Comparison of ENCODE assay signal across 11 cellular contexts in genomic region chr18:48926420-48926857, GRCh38. TPM values are rescaled to one million over a fixed set of nuclear protein-coding genes. Genes with fewer than 3 reads are reported as not detected.
DNase-seq lines count a peak whose midpoint lies in the region; ATAC-seq and TF ChIP-seq lines count a peak whose summit lies in the region.
"Had no signal": no experiment of that assay in that cellular context is flagged by ENCODE, and none has a peak within 500 bp of the region (broad histone marks: within the 10 kb centered on the region; RNA-seq: fewer than 3 reads in every experiment).

No MANE protein-coding gene starts in this region.

- peaks cover 98% of the 10 kb centered on the region for H3K79me2 ChIP-seq in osteoblast (ENCODE audit: insufficient read depth, low read length)

- H3K9me3 Mint-ChIP-seq in chondrocyte (ENCODE audit: low read depth) (no peaks in the 10 kb centered on the region), glutamatergic neuron (ENCODE audit: unreplicated experiment) (peaks cover 9% of the 10 kb centered on the region)

- no peak for TF ChIP-seq POLR2A in gastrocnemius medialis (IDR thresholded peaks at IDR 0.05)

- no peak for TF ChIP-seq CTCF in chondrocyte (IDR thresholded peaks at IDR 0.05)
- no peak for TF ChIP-seq CTCF in osteoblast (IDR thresholded peaks at IDR 0.05; ENCODE audit: extremely low read depth, low read depth, low read length)
- TF ChIP-seq CTCF in glutamatergic neuron (IDR thresholded peaks at IDR 0.05; ENCODE audit: partially characterized antibody, unreplicated experiment) = no peak
- no peak for TF ChIP-seq CTCF in gastrocnemius medialis (IDR thresholded peaks at IDR 0.05 in 4 of 5, conservative IDR thresholded peaks at IDR 0.05 in 1 of 5)

- in situ Hi-C loops in gastrocnemius medialis (cut with MboI; ENCODE audit: low sequenced_read_pairs in 4 of 4) = loop anchor here in 1 of 4 donors (25.0 kb wide), 2 partner anchors 239 to 389 kb away; partner anchors contain the start of gene CTIF

- peak overlapping the region; percentile 37 for H3K27ac Mint-ChIP-seq in chondrocyte (ENCODE audit: unreplicated experiment)
- H3K27ac Mint-ChIP-seq in glutamatergic neuron (ENCODE audit: unreplicated experiment) = no peak overlapping the region

- H4K20me1 ChIP-seq in osteoblast (ENCODE audit: insufficient read depth, low read length) = peaks cover 59% of the 10 kb centered on the region

- peaks cover 97% of the 10 kb centered on the region for H3K4me1 ChIP-seq in osteoblast (ENCODE audit: insufficient read depth, low read length)
- peaks cover 58 to 91% of the 10 kb centered on the region in 2 donors for H3K4me1 ChIP-seq in gastrocnemius medialis

- H3K36me3 Mint-ChIP-seq in chondrocyte (ENCODE audit: low read depth) (peaks cover 20% of the 10 kb centered on the region), glutamatergic neuron (ENCODE audit: unreplicated experiment) (no peaks in the 10 kb centered on the region)

- H3K27me3 ChIP-seq in osteoblast (ENCODE audit: insufficient read depth, low read length) (no peaks in the 10 kb centered on the region), gastrocnemius medialis (no peaks in the 10 kb centered on the region)
- H3K27me3 ChIP-seq: heart right ventricle, MG63 had no signal

- H3K4me1 Mint-ChIP-seq in chondrocyte (ENCODE audit: low read depth) = peaks cover 100% of the 10 kb centered on the region
- peaks cover 61% of the 10 kb centered on the region for H3K4me1 Mint-ChIP-seq in glutamatergic neuron (ENCODE audit: low read depth, unreplicated experiment)

- peak; percentile 97 for DNase-seq in DMS53 (lab: John Stamatoyannopoulos, UW)
- peak in 2 of 3 experiments; percentile 69 to 86 for DNase-seq in NCI-H1417 (lab: John Stamatoyannopoulos, UW)
- DNase-seq in chondrocyte (ENCODE audit: low spot score) = no peak
- peak; percentile 30 for DNase-seq in osteoblast (ENCODE audit: insufficient read length, low spot score, missing footprints)
- no peak for DNase-seq in HK-2 (ENCODE audit: unreplicated experiment)
- DNase-seq in glutamatergic neuron = no peak
- no peak for DNase-seq in gastrocnemius medialis
- DNase-seq in hepatic stellate cell (ENCODE audit: low spot score) = no peak
- DNase-seq: heart right ventricle, MG63, occipital lobe had no signal

- no peaks in the 10 kb centered on the region for H3K27me3 Mint-ChIP-seq in chondrocyte (ENCODE audit: low read depth)
- peaks cover 14% of the 10 kb centered on the region for H3K27me3 Mint-ChIP-seq in glutamatergic neuron (ENCODE audit: unreplicated experiment)

- H3K4me3 ChIP-seq in osteoblast (ENCODE audit: insufficient read depth, low read length) = no peak overlapping the region
- H3K4me3 ChIP-seq in gastrocnemius medialis = no peak overlapping the region
- H3K4me3 ChIP-seq: heart right ventricle, MG63 had no signal

- no peak for ATAC-seq in gastrocnemius medialis

- H3K9me3 ChIP-seq in osteoblast (ENCODE audit: low read depth, low read length) (no peaks in the 10 kb centered on the region), gastrocnemius medialis (no peaks in the 10 kb centered on the region)
- H3K9me3 ChIP-seq: heart right ventricle, MG63 had no signal

- H2AFZ ChIP-seq in osteoblast (ENCODE audit: low read length) = no peak overlapping the region

- intact Hi-C loops in gastrocnemius medialis (cut with DNase I; ENCODE audit: low total_unique reads) = no loop called here

- no peak overlapping the region for H3K4me2 ChIP-seq in osteoblast (ENCODE audit: insufficient read depth, low read length)

- H3K36me3 ChIP-seq in osteoblast (ENCODE audit: insufficient read depth, low read length) = peaks cover 29% of the 10 kb centered on the region
- peaks cover 0 to 1% of the 10 kb centered on the region in 2 donors for H3K36me3 ChIP-seq in gastrocnemius medialis

- H3K27ac ChIP-seq in osteoblast (ENCODE audit: low read depth, low read length) = peak overlapping the region; percentile 95
- no peak overlapping the region for H3K27ac ChIP-seq in gastrocnemius medialis

- H3K4me3 Mint-ChIP-seq in chondrocyte (ENCODE audit: unreplicated experiment) = no peak overlapping the region
- no peak overlapping the region for H3K4me3 Mint-ChIP-seq in glutamatergic neuron (ENCODE audit: unreplicated experiment)

RNA-seq across cellular contexts. Expression of gene SMAD7, which starts 24.3 kb away (rescaled TPM):
- total RNA-seq in chondrocyte (61.2 to 99.9 TPM (median 70.1 TPM) in 3 replicates), osteoblast (76.0 and 81.6 TPM in 2 replicates), glutamatergic neuron (ENCODE audit: unreplicated experiment) (10.8 TPM), gastrocnemius medialis (10 to 100 TPM in 3 of 4 donors, 1 to 10 TPM in 1; 9.1 to 13.4 (median 10.8) TPM)

Comparison
In these comparisons a context has a peak if more than half of its experiments do, and no peak if none do; other contexts are left out.
1. DNase-seq: peak in DMS53 (single experiment), NCI-H1417 (2 of 3) and osteoblast (single experiment); none in chondrocyte (single experiment), HK-2 (single experiment), glutamatergic neuron (single experiment), gastrocnemius medialis (0 of 2) and hepatic stellate cell (single experiment).